ENCODE assay signal across 14 cellular contexts in genomic region chr4:125353131-125353530, GRCh38. TPM values are rescaled to one million over a fixed set of nuclear protein-coding genes. Genes with fewer than 3 reads are reported as not detected.
A peak's percentile ranks its signal among the peaks of the same experiment; 100 is the strongest.
DNase-seq lines count a peak whose midpoint lies in the region; ATAC-seq and TF ChIP-seq lines count a peak whose summit lies in the region.
"Had no signal": no experiment of that assay in that cellular context is flagged by ENCODE, and none has a peak within 500 bp of the region (broad histone marks: within the 10 kb centered on the region; RNA-seq: fewer than 3 reads in every experiment).

No MANE protein-coding gene starts in this region.

- intact Hi-C loops in uterus (cut with DNase I; ENCODE audit: low total_unique reads) = no loop called here
- intact Hi-C loops in activated CD4-positive, alpha-beta memory T cell treated with anti-CD3 and anti-CD28 coated beads for 36 hours (cut with micrococcal nuclease) = no loop called here

- H4K91ac ChIP-seq in mesenchymal stem cell (ENCODE audit: low read length) = no peak overlapping the region

- H4K8ac ChIP-seq in mesenchymal stem cell (ENCODE audit: low read length) = no peak overlapping the region

- H3K4me3 Mint-ChIP-seq in activated CD4-positive, alpha-beta memory T cell treated with anti-CD3 and anti-CD28 coated beads for 36 hours = no peak overlapping the region
- H3K4me3 Mint-ChIP-seq: CD4-positive, CD25-positive, alpha-beta regulatory T cell had no signal

- no peak for TF ChIP-seq POLR2A in uterus (IDR thresholded peaks at IDR 0.05)

- H3K27ac Mint-ChIP-seq in activated CD4-positive, alpha-beta memory T cell treated with anti-CD3 and anti-CD28 coated beads for 36 hours = no peak overlapping the region
- H3K27ac Mint-ChIP-seq: CD4-positive, CD25-positive, alpha-beta regulatory T cell had no signal

- H3K27me3 ChIP-seq in uterus (no peaks in the 10 kb centered on the region), mesenchymal stem cell (ENCODE audit: control insufficient read depth in 1 of 2, insufficient read depth in 1 of 2, low read length in 2 of 2) (no peaks in the 10 kb centered on the region)
- H3K27me3 ChIP-seq: BLaER1 treated with 17β-estradiol and CSF1 and Interleukin-3, amounts not matched to agents 10 nM and 100 nM had no signal

- no peak overlapping the region for H3K4me3 ChIP-seq in uterus
- no peak overlapping the region for H3K4me3 ChIP-seq in mesenchymal stem cell (ENCODE audit: insufficient read depth in 1 of 2, low read depth in 1 of 2, low read length in 2 of 2)
- H3K4me3 ChIP-seq: BLaER1 treated with 17β-estradiol and CSF1 and Interleukin-3, amounts not matched to agents 10 nM and 100 nM; HAP-1 had no signal

- H3K36me3 Mint-ChIP-seq in activated CD4-positive, alpha-beta memory T cell treated with anti-CD3 and anti-CD28 coated beads for 36 hours = no peaks in the 10 kb centered on the region
- H3K36me3 Mint-ChIP-seq: CD4-positive, CD25-positive, alpha-beta regulatory T cell had no signal

- no peak overlapping the region for H3K4me2 ChIP-seq in mesenchymal stem cell (ENCODE audit: low read length, poor library complexity, severe bottlenecking)

- POLR2A ChIA-PET in activated CD4-positive, alpha-beta memory T cell treated with anti-CD3 and anti-CD28 coated beads for 36 hours (lab: Charles Lee) = no interaction called here

- H3K27ac ChIP-seq in caudate nucleus (ENCODE audit: low read depth, low read length) (peak overlapping the region; percentile 71), uterus (no peak overlapping the region), mesenchymal stem cell (ENCODE audit: low read length, poor library complexity, severe bottlenecking) (no peak overlapping the region)
- H3K27ac ChIP-seq: BLaER1 treated with 17β-estradiol and CSF1 and Interleukin-3, amounts not matched to agents 10 nM and 100 nM had no signal

- H2BK120ac ChIP-seq in mesenchymal stem cell (ENCODE audit: low read depth, low read length) = no peak overlapping the region

- H3K36me3 ChIP-seq in uterus (no peaks in the 10 kb centered on the region), mesenchymal stem cell (ENCODE audit: control insufficient read depth in 1 of 2, insufficient read depth in 2 of 2, low read depth in 1 of 2, low read length in 2 of 2) (no peaks in the 10 kb centered on the region)
- H3K36me3 ChIP-seq: BLaER1 treated with 17β-estradiol and CSF1 and Interleukin-3, amounts not matched to agents 10 nM and 100 nM; HAP-1 had no signal

- WGBS in mesenchymal stem cell = no CpG with 5 or more reads among the region's 1 CpG

- H3K18ac ChIP-seq in mesenchymal stem cell (ENCODE audit: low read depth in 1 of 2, low read length in 2 of 2) = no peak overlapping the region

- H2BK15ac ChIP-seq in mesenchymal stem cell (ENCODE audit: low read depth, poor library complexity, severe bottlenecking) = no peak overlapping the region

- ATAC-seq in GM21576 (IDR thresholded peaks at IDR 0.05; ENCODE audit: unreplicated experiment) = no peak

- H2AK5ac ChIP-seq in mesenchymal stem cell (ENCODE audit: low read length, severe bottlenecking) = no peak overlapping the region

- H3K79me1 ChIP-seq in mesenchymal stem cell (replicated peaks; ENCODE audit: low read length, poor library complexity, severe bottlenecking) = no peaks in the 10 kb centered on the region

- no peak overlapping the region for H3K23ac ChIP-seq in mesenchymal stem cell (ENCODE audit: low read length in 2 of 2)

- no peak overlapping the region for H2AFZ ChIP-seq in mesenchymal stem cell (ENCODE audit: low read depth, low read length)

- no peaks in the 10 kb centered on the region for H3K27me3 Mint-ChIP-seq in activated CD4-positive, alpha-beta memory T cell treated with anti-CD3 and anti-CD28 coated beads for 36 hours
- H3K27me3 Mint-ChIP-seq: CD4-positive, CD25-positive, alpha-beta regulatory T cell had no signal

- H3K4ac ChIP-seq in mesenchymal stem cell (ENCODE audit: low read depth in 1 of 2, low read length in 2 of 2) = no peak overlapping the region

- no peak overlapping the region for H3K14ac ChIP-seq in mesenchymal stem cell (ENCODE audit: low read length in 2 of 2)

- no peaks in the 10 kb centered on the region for H3K4me1 ChIP-seq in uterus
- no peaks in the 10 kb centered on the region for H3K4me1 ChIP-seq in mesenchymal stem cell (ENCODE audit: control insufficient read depth, insufficient read depth, low read depth, low read length)

- H3K9me3 ChIP-seq in uterus = no peaks in the 10 kb centered on the region
- H3K9me3 ChIP-seq in mesenchymal stem cell (ENCODE audit: control insufficient read depth, low read length) = no peaks in the 10 kb centered on the region
- H3K9me3 ChIP-seq: BLaER1 treated with 17β-estradiol and CSF1 and Interleukin-3, amounts not matched to agents 10 nM and 100 nM; HAP-1 had no signal

- no peak overlapping the region for H3K9ac ChIP-seq in mesenchymal stem cell (ENCODE audit: low read length)
- H3K9ac ChIP-seq: BLaER1 treated with 17β-estradiol and CSF1 and Interleukin-3, amounts not matched to agents 10 nM and 100 nM had no signal

- H2BK5ac ChIP-seq in mesenchymal stem cell (ENCODE audit: low read depth, low read length, poor library complexity, severe bottlenecking) = no peak overlapping the region

- CTCF ChIA-PET in activated CD4-positive, alpha-beta memory T cell treated with anti-CD3 and anti-CD28 coated beads for 36 hours (lab: Charles Lee) = no interaction called here

- H3K4me1 Mint-ChIP-seq in activated CD4-positive, alpha-beta memory T cell treated with anti-CD3 and anti-CD28 coated beads for 36 hours (ENCODE audit: low read depth) = no peaks in the 10 kb centered on the region
- H3K4me1 Mint-ChIP-seq: CD4-positive, CD25-positive, alpha-beta regulatory T cell had no signal

- DNase-seq in COLO829 (ENCODE audit: low spot score) (peak; percentile 14), caudate nucleus (lab: John Stamatoyannopoulos, UW) (no peak), globus pallidus (ENCODE audit: low spot score) (peak; percentile 74), putamen (ENCODE audit: low spot score) (peak; percentile 45), uterus (no peak), mesenchymal stem cell (no peak)
- no peak for DNase-seq in activated CD4-positive, alpha-beta memory T cell treated with anti-CD3 and anti-CD28 coated beads for 36 hours
- DNase-seq: ACHN; Calu3; CD4-positive, CD25-positive, alpha-beta regulatory T cell; DMS 273 treated with DMSO at 0.1 percent for 48 hours had no signal

- peaks cover 3% of the 10 kb centered on the region for H3K9me3 Mint-ChIP-seq in activated CD4-positive, alpha-beta memory T cell treated with anti-CD3 and anti-CD28 coated beads for 36 hours

- TF ChIP-seq CTCF in uterus (IDR thresholded peaks at IDR 0.05) = no peak

- no peak overlapping the region for H2BK12ac ChIP-seq in mesenchymal stem cell (ENCODE audit: low read length in 2 of 2)

RNA-seq across cellular contexts. Expression of gene FAT4, which starts 38.4 kb away (rescaled TPM):
- 100 to 1,000 TPM in 1 of 4 donors, 10 to 100 TPM in 3; 12.6 to 112 (median 20.4) TPM for total RNA-seq in uterus
- 2.9 TPM for polyA plus RNA-seq in mesenchymal stem cell (2013, experiment 1 of 2)
- polyA plus RNA-seq in mesenchymal stem cell (2013, experiment 2 of 2) = 2.8 TPM
- not detected for total RNA-seq in activated CD4-positive, alpha-beta memory T cell treated with anti-CD3 and anti-CD28 coated beads for 36 hours
- polyA plus RNA-seq: CD4-positive, CD25-positive, alpha-beta regulatory T cell had no signal

Comparison
In these comparisons a context has a peak if more than half of its experiments do, and no peak if none do; other contexts are left out.
1. DNase-seq: peak in COLO829 (single experiment), globus pallidus (single experiment) and putamen (single experiment); none in caudate nucleus (0 of 61), uterus (0 of 2), mesenchymal stem cell (single experiment) and activated CD4-positive, alpha-beta memory T cell treated with anti-CD3 and anti-CD28 coated beads for 36 hours (single experiment).
2. RNA of gene FAT4, which starts 38.4 kb away (total RNA-seq): 12.6 to 112 TPM in uterus; not detected in activated CD4-positive, alpha-beta memory T cell treated with anti-CD3 and anti-CD28 coated beads for 36 hours; every median in the first group is over 10 times any median in the second.